In genomic region chr16:675884-676564, GRCh38 we compare ENCODE assay signal across 11 cellular contexts. TPM values are rescaled to one million over a fixed set of nuclear protein-coding genes. Genes with fewer than 3 reads are reported as not detected.
DNase-seq lines count a peak whose midpoint lies in the region; ATAC-seq and TF ChIP-seq lines count a peak whose summit lies in the region.
"Had no signal": no experiment of that assay in that cellular context is flagged by ENCODE, and none has a peak within 500 bp of the region (broad histone marks: within the 10 kb centered on the region; RNA-seq: fewer than 3 reads in every experiment).

No MANE protein-coding gene starts in this region.

- CTCF ChIA-PET in AG04450 (lab: Charles Lee) (interaction anchor here (1.0 to 1.6 kb wide), 2 partner anchors 9 to 15 kb away, joined by 3 to 5 read pairs; no protein-coding TSS in a partner anchor), Panc1 (lab: Charles Lee) (no interaction called here)

- H3K9me3 ChIP-seq in AG04450 (ENCODE audit: control insufficient read depth, insufficient read depth, low read length) (peaks cover 3% of the 10 kb centered on the region; the same call in 1 of the 2 replicates), Panc1 (ENCODE audit: control insufficient read depth, insufficient read depth, low read depth, low read length) (no peaks in the 10 kb centered on the region), mucosa of rectum (ENCODE audit: control insufficient read depth in 2 of 2, low read length in 2 of 2) (no peaks in the 10 kb centered on the region)
- H3K9me3 ChIP-seq: BLaER1 had no signal

- no TSS peak for BruUV-seq in Panc1 (replicated peaks; lab: Mats Ljungman, UMichigan)

- POLR2A ChIA-PET in AG04450 (lab: Yijun Ruan, JAX) = interaction anchor here (0.6 kb wide), 1 partner anchor 9 kb away, joined by 3 read pairs; no protein-coding TSS in a partner anchor
- POLR2A ChIA-PET in Panc1 (lab: Charles Lee) = interaction anchor here (1.0 kb wide), 1 partner anchor 87 kb away, joined by 3 read pairs; no protein-coding TSS in a partner anchor

- H3K4me3 ChIP-seq in AG04450 (ENCODE audit: low read depth, low read length) (peak overlapping the region; percentile 57), Panc1 (ENCODE audit: low read depth in 2 of 2, low read length in 2 of 2) (peak overlapping the region; percentile 32 to 39; a peak in 3 of 4 replicates), epithelial cell of proximal tubule (ENCODE audit: low read depth, low read length) (peak overlapping the region; percentile 57), mucosa of rectum (ENCODE audit: low read length in 2 of 2) (peak overlapping the region; percentile 35 to 48)
- H3K4me3 ChIP-seq: BLaER1 had no signal

- intact Hi-C loops in Panc1 (cut with micrococcal nuclease; ENCODE audit: unreplicated experiment) = no loop called here

- H3K9ac ChIP-seq in mucosa of rectum (ENCODE audit: low read depth in 1 of 2, low read length in 2 of 2) = peak overlapping the region in 1 of 2 donors; percentile 63
- H3K9ac ChIP-seq: BLaER1 had no signal

- ATAC-seq in Panc1 = no peak

- H3K36me3 ChIP-seq in Panc1 (ENCODE audit: control insufficient read depth, insufficient read depth, low read length) (peaks cover 3% of the 10 kb centered on the region; the same call in 1 of the 2 replicates), mucosa of rectum (ENCODE audit: control insufficient read depth in 2 of 2, insufficient read depth in 2 of 2, low read length in 2 of 2) (peaks cover 19 to 21% of the 10 kb centered on the region in 2 donors)

- H3K4me1 ChIP-seq in Panc1 (ENCODE audit: control insufficient read depth, insufficient read depth, low read length) = peaks cover 22% of the 10 kb centered on the region
- peaks cover 31 to 36% of the 10 kb centered on the region in 2 donors for H3K4me1 ChIP-seq in mucosa of rectum (ENCODE audit: control insufficient read depth in 2 of 2, insufficient read depth in 2 of 2, low read length in 2 of 2)

- TF ChIP-seq CTCF in AG04450 (IDR thresholded peaks at IDR 0.05; ENCODE audit: low read depth, low read length) (no peak), Panc1 (IDR thresholded peaks at IDR 0.05) (no peak), epithelial cell of proximal tubule (conservative IDR thresholded peaks at IDR 0.05; ENCODE audit: low read depth, low read length) (no peak)

- H3K27ac ChIP-seq in AG04450 (ENCODE audit: low read depth, low read length) (no peak overlapping the region), Panc1 (ENCODE audit: low read length) (no peak overlapping the region), mucosa of rectum (ENCODE audit: low read depth in 2 of 2, low read length in 2 of 2) (no peak overlapping the region)
- H3K27ac ChIP-seq: BLaER1 had no signal

- DNase-seq in AG04450 (ENCODE audit: low read depth, low spot score) (no peak), Panc1 (ENCODE audit: low read depth, low spot score) (no peak), epithelial cell of proximal tubule (ENCODE audit: low read depth) (no peak), HPDE6-E6E7 (ENCODE audit: extremely low spot score) (no peak), NCI-H2081 treated with DMSO at 0.1 percent for 48 hours (lab: John Stamatoyannopoulos, UW) (no peak), dedifferentiated amniotic fluid mesenchymal stem cell (ENCODE audit: extremely low spot score) (no peak), NCI-H146 (lab: John Stamatoyannopoulos, UW) (no peak)
- DNase-seq: amniotic stem cell, GOT3 had no signal

- in situ Hi-C loops in Panc1 (cut with HindIII; ENCODE audit: low pct_unique_long_range_greater_than_20kb, low sequenced_read_pairs) = no loop called here

- H3K27me3 ChIP-seq in AG04450 (ENCODE audit: control insufficient read depth, insufficient read depth, low read length) = no peaks in the 10 kb centered on the region
- H3K27me3 ChIP-seq in Panc1 (ENCODE audit: control insufficient read depth, insufficient read depth, low read length) = no peaks in the 10 kb centered on the region
- no peaks in the 10 kb centered on the region for H3K27me3 ChIP-seq in mucosa of rectum (ENCODE audit: control insufficient read depth in 2 of 2, insufficient read depth in 2 of 2, low read length in 2 of 2)

RNA-seq across cellular contexts. Expression of gene RHBDL1, which starts 0.6 kb away (rescaled TPM):
- polyA plus RNA-seq in AG04450 (2011; rRNA removed) = 1.5 and 1.7 TPM in 2 replicates
- 0.23 and 0.35 TPM in 2 replicates for polyA minus RNA-seq in AG04450 (2011; rRNA and poly(A)+ RNA removed)
- total RNA-seq in Panc1 (2021; ENCODE audit: unreplicated experiment) (6.6 TPM), epithelial cell of proximal tubule (0.43 and 1.2 TPM in 2 replicates)
- 14.1 TPM for polyA plus RNA-seq in Panc1 (2012; ENCODE audit: insufficient read length)

RNA-seq across cellular contexts. Expression of gene STUB1, which starts 4.2 kb away (rescaled TPM):
- 88.8 and 109 TPM in 2 replicates for polyA plus RNA-seq in AG04450 (2011; rRNA removed)
- polyA minus RNA-seq in AG04450 (2011; rRNA and poly(A)+ RNA removed) = 25.4 and 34.7 TPM in 2 replicates
- total RNA-seq in Panc1 (2021; ENCODE audit: unreplicated experiment) = 217 TPM
- polyA plus RNA-seq in Panc1 (2012; ENCODE audit: insufficient read length) = 401 TPM
- total RNA-seq in epithelial cell of proximal tubule = 158 and 202 TPM in 2 replicates

RNA-seq across cellular contexts. Expression of gene RHOT2, which starts 8.1 kb away (rescaled TPM):
- polyA plus RNA-seq in AG04450 (2011; rRNA removed) = 38.0 and 53.3 TPM in 2 replicates
- polyA minus RNA-seq in AG04450 (2011; rRNA and poly(A)+ RNA removed) = 28.1 and 42.2 TPM in 2 replicates
- total RNA-seq in Panc1 (2021; ENCODE audit: unreplicated experiment) = 195 TPM
- 223 TPM for polyA plus RNA-seq in Panc1 (2012; ENCODE audit: insufficient read length)
- 73.8 and 85.8 TPM in 2 replicates for total RNA-seq in epithelial cell of proximal tubule

RNA-seq across cellular contexts. Expression of gene JMJD8, which starts 8.1 kb away (rescaled TPM):
- polyA plus RNA-seq in AG04450 (2011; rRNA removed) = 33.1 and 51.4 TPM in 2 replicates
- 15.5 and 22.8 TPM in 2 replicates for polyA minus RNA-seq in AG04450 (2011; rRNA and poly(A)+ RNA removed)
- 73.9 TPM for total RNA-seq in Panc1 (2021; ENCODE audit: unreplicated experiment)
- 136 TPM for polyA plus RNA-seq in Panc1 (2012; ENCODE audit: insufficient read length)
- 65.6 and 98.0 TPM in 2 replicates for total RNA-seq in epithelial cell of proximal tubule

RNA-seq across cellular contexts. Expression of gene WDR24, which starts 14.2 kb away (rescaled TPM):
- polyA plus RNA-seq in AG04450 (2011; rRNA removed) = 2.0 and 3.6 TPM in 2 replicates
- polyA minus RNA-seq in AG04450 (2011; rRNA and poly(A)+ RNA removed) = 2.3 and 2.7 TPM in 2 replicates
- total RNA-seq in Panc1 (2021; ENCODE audit: unreplicated experiment) (17.9 TPM), epithelial cell of proximal tubule (10.1 and 16.3 TPM in 2 replicates)
- 23.4 TPM for polyA plus RNA-seq in Panc1 (2012; ENCODE audit: insufficient read length)
